ENCODE assay signal across 24 cellular contexts in the genomic region with DNA sequence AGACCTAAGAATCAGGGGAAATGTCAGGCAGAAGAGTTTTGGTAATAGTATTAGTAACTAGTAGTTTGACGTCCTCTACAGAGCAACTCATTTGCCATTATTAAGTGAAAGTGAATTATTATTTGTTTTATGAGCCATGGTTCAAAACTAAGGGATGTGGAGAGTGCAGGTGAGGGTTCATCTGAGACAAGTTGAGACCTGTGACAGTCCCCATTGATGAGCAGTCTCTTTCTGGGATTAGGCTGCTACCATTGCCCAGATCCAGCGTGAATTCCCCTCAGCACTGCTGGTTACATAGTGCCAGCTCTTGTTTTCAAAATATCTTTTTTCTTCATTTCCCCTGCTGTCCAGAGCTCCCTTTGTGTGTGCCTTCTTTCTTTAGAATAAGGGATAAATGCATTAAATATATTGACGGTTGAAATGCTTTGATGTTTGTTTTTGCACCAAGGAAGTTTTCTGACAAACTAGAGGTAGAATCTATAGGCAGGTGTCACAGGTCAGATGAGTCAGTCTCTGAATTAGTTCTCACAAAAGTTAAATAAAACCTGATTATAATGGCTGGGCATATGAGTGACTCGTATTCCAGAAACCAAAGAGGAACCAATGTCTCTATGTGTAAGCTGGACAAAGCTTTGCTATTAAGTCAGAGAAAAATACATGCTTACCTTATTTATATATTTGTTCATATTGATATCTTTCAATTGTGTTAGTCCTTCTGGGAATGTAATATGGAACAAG.
"Had no signal": no experiment of that assay in that cellular context is flagged by ENCODE, and none has a peak within 500 bp of the region (broad histone marks: within the 10 kb centered on the region; RNA-seq: fewer than 3 reads in every experiment).

No MANE protein-coding gene starts in this region.

- FAIRE-seq: astrocyte, kidney, urothelium cell line had no signal

- H3K27me3 ChIP-seq: adrenal gland, colonic mucosa, neural progenitor cell, transverse colon had no signal

- H3K27me3 Mint-ChIP-seq: activated B cell treated with CpG ODN at 0.5 μM for 24 hours; activated CD4-positive, alpha-beta T cell treated with anti-CD3 and anti-CD28 coated beads for 36 hours; activated naive CD8-positive, alpha-beta T cell; naive thymus-derived CD4-positive, alpha-beta T cell; stimulated activated naive B cell treated with anti-CD40 and anti-IgM and Interleukin-4, amounts not matched to agents 10 μg/mL and 1 μg/mL and 100 μg/mL, for 72 hours had no signal

- H3K9me3 ChIP-seq: adrenal gland, colonic mucosa, transverse colon had no signal

- H3K4me3 ChIP-seq: adrenal gland, colonic mucosa, lung, neural progenitor cell, transverse colon had no signal

- ATAC-seq: activated CD4-positive, alpha-beta T cell treated with anti-CD3 and anti-CD28 coated beads for 36 hours; activated T-cell treated with anti-CD3 and anti-CD28 coated beads, Interleukin-2, amount 50 U/mL, for 4 hours; left lobe of liver; naive thymus-derived CD4-positive, alpha-beta T cell; stimulated activated naive B cell treated with anti-CD40 and anti-IgM and Interleukin-4, amounts not matched to agents 10 μg/mL and 1 μg/mL and 100 μg/mL, for 72 hours had no signal

- DNase-seq: activated B cell treated with CpG ODN at 0.5 μM for 24 hours; activated CD4-positive, alpha-beta T cell treated with anti-CD3 and anti-CD28 coated beads for 36 hours; activated CD4-positive, alpha-beta T cell treated with anti-CD3 and anti-CD28 coated beads, Interleukin-2, amount 50 U/mL, for 4 hours; activated CD8-positive, alpha-beta memory T cell treated with anti-CD3 and anti-CD28 coated beads for 24 hours; activated CD8-positive, alpha-beta memory T cell treated with anti-CD3 and anti-CD28 coated beads, Interleukin-2, amount 50 U/mL, for 4 hours; activated naive CD4-positive, alpha-beta T cell; activated T-cell treated with anti-CD3 and anti-CD28 coated beads, Interleukin-2, amount 50 U/mL, for 4 hours; adrenal gland; colonic mucosa; endodermal cell; foreskin fibroblast; kidney; naive thymus-derived CD4-positive, alpha-beta T cell; stimulated activated CD4-positive, alpha-beta T cell treated with anti-CD3 and anti-CD28 coated beads, Interleukin-2, amount 100 ng/mL, for 48 hours; stimulated activated CD8-positive, alpha-beta memory T cell treated with anti-CD3 and anti-CD28 coated beads, Interleukin-4, amount 100 ng/mL, for 48 hours; stimulated activated naive B cell treated with anti-CD40 and anti-IgM and Interleukin-4, amounts not matched to agents 10 μg/mL and 1 μg/mL and 100 μg/mL, for 72 hours; transverse colon had no signal

- H3K4me1 ChIP-seq: adrenal gland, colonic mucosa, neural progenitor cell, transverse colon had no signal

- H3K36me3 ChIP-seq: adrenal gland, colonic mucosa, neural progenitor cell, transverse colon had no signal

- H3K27ac Mint-ChIP-seq: activated B cell treated with CpG ODN at 0.5 μM for 24 hours; activated CD4-positive, alpha-beta T cell treated with anti-CD3 and anti-CD28 coated beads for 36 hours; activated naive CD8-positive, alpha-beta T cell; activated T-helper 2 cell treated with anti-CD3 and anti-CD28 coated beads, Interferon-gamma antibody, Interleukin-2, Interleukin-4, amounts not matched to agents 10 μg/mL and 5 μg/mL and 100 μg/mL, durations not matched to agents 14 hours and 24 hours and 36 hours; endodermal cell; naive thymus-derived CD4-positive, alpha-beta T cell; neural progenitor cell; stimulated activated naive B cell treated with anti-CD40 and anti-IgM and Interleukin-4, amounts not matched to agents 10 μg/mL and 1 μg/mL and 100 μg/mL, for 72 hours had no signal

- H3K27ac ChIP-seq: adrenal gland, colonic mucosa, neural progenitor cell, transverse colon had no signal

- H3K4me3 Mint-ChIP-seq: activated B cell treated with CpG ODN at 0.5 μM for 24 hours; activated CD4-positive, alpha-beta T cell treated with anti-CD3 and anti-CD28 coated beads for 36 hours; activated naive CD8-positive, alpha-beta T cell; activated T-cell treated with anti-CD3 and anti-CD28 coated beads, Interleukin-2, amount 50 U/mL, for 4 hours; endodermal cell; naive thymus-derived CD4-positive, alpha-beta T cell; neural progenitor cell; stimulated activated naive B cell treated with anti-CD40 and anti-IgM and Interleukin-4, amounts not matched to agents 10 μg/mL and 1 μg/mL and 100 μg/mL, for 72 hours had no signal

- H3K4me1 Mint-ChIP-seq: activated B cell treated with CpG ODN at 0.5 μM for 24 hours; activated CD4-positive, alpha-beta T cell treated with anti-CD3 and anti-CD28 coated beads for 36 hours; endodermal cell; naive thymus-derived CD4-positive, alpha-beta T cell; stimulated activated naive B cell treated with anti-CD40 and anti-IgM and Interleukin-4, amounts not matched to agents 10 μg/mL and 1 μg/mL and 100 μg/mL, for 72 hours had no signal
